8 cellular contexts compared by ENCODE assay signal in genomic region chr7:56063882-56064625, GRCh38. TPM values are rescaled to one million over a fixed set of nuclear protein-coding genes. Genes with fewer than 3 reads are reported as not detected.
A peak's percentile ranks its signal among the peaks of the same experiment; 100 is the strongest.
DNase-seq lines count a peak whose midpoint lies in the region; ATAC-seq and TF ChIP-seq lines count a peak whose summit lies in the region.

Gene SUMF2, plus strand, starts transcription at chr7:56064286. Its CDS starts 26 bp downstream, at chr7:56064312.

- no peaks in the 10 kb centered on the region for H3K9me3 ChIP-seq in HAP-1
- H3K9me3 ChIP-seq in MG63, result no peaks in the 10 kb centered on the region
- H3K9me3 ChIP-seq in SJCRH30 (replicated peaks), result no peaks in the 10 kb centered on the region
- H3K9me3 ChIP-seq in neuron (ENCODE audit: low read length), result no peaks in the 10 kb centered on the region
- no peaks in the 10 kb centered on the region for H3K9me3 ChIP-seq in subcutaneous abdominal adipose tissue (ENCODE audit: control insufficient read depth in 5 of 5, low read length in 5 of 5)

- no peaks in the 10 kb centered on the region for H3K27me3 ChIP-seq in HAP-1 (ENCODE audit: low read depth)
- H3K27me3 ChIP-seq in MG63, result no peaks in the 10 kb centered on the region
- no peaks in the 10 kb centered on the region for H3K27me3 ChIP-seq in SJCRH30
- H3K27me3 ChIP-seq in foreskin keratinocyte, result no peaks in the 10 kb centered on the region
- H3K27me3 ChIP-seq in neuron (ENCODE audit: insufficient read depth, low read length), result no peaks in the 10 kb centered on the region
- H3K27me3 ChIP-seq in subcutaneous abdominal adipose tissue (ENCODE audit: control insufficient read depth in 5 of 5, insufficient read depth in 4 of 5, low read length in 5 of 5), result no peaks in the 10 kb centered on the region

- H3K4me1 ChIP-seq in HAP-1, result peaks cover 8% of the 10 kb centered on the region
- H3K4me1 ChIP-seq in SJCRH30, result peaks cover 5% of the 10 kb centered on the region; the same call in 1 of the 2 replicates
- H3K4me1 ChIP-seq in foreskin keratinocyte, result peaks cover 19% of the 10 kb centered on the region
- peaks cover 8% of the 10 kb centered on the region for H3K4me1 ChIP-seq in neuron (ENCODE audit: insufficient read depth, low read length)
- peaks cover 0 to 14% (median 12%) of the 10 kb centered on the region in 5 donors for H3K4me1 ChIP-seq in subcutaneous abdominal adipose tissue (ENCODE audit: control insufficient read depth in 5 of 5, insufficient read depth in 5 of 5, low read length in 5 of 5)

- DNase-seq in GF-D8 (lab: John Stamatoyannopoulos, UW) (peak; percentile 79), HAP-1 (ENCODE audit: low spot score in 2 of 2) (peak; percentile 80 to 93), MG63 (peak; percentile 87), SJCRH30 (peak; percentile 91 to 96), foreskin keratinocyte (peak; percentile 65 to 79)
- peak; percentile 82 for DNase-seq in activated gamma-delta T cell treated with anti-CD3 and anti-CD28 coated beads, Interleukin-2, amount 50 U/mL, for 16 hours (ENCODE audit: low read depth)

- in situ Hi-C loops in HAP-1 (cut with MboI; ENCODE audit: low sequenced_read_pairs), result loop anchor here (5.0 kb wide), 1 partner anchor 42 kb away; no protein-coding TSS in a partner anchor

- peak within 1 kb of the TSS; percentile 62 for H2AFZ ChIP-seq in neuron (ENCODE audit: low read depth, low read length)

- H3K27ac ChIP-seq in SJCRH30 (peak within 1 kb of the TSS; percentile 82), foreskin keratinocyte (peak within 1 kb of the TSS; percentile 72), subcutaneous abdominal adipose tissue (ENCODE audit: low read depth, low read length) (peak within 1 kb of the TSS; percentile 92)

- H3K4me3 ChIP-seq in HAP-1 (peak within 1 kb of the TSS; percentile 77), MG63 (peak within 1 kb of the TSS; percentile 87), SJCRH30 (peak within 1 kb of the TSS; percentile 72), neuron (ENCODE audit: low read length) (peak within 1 kb of the TSS; percentile 55), subcutaneous abdominal adipose tissue (ENCODE audit: low read depth in 1 of 5, low read length in 5 of 5) (peak within 1 kb of the TSS; percentile 72 to 89 (median 84))

- peak within 1 kb of the TSS in 4 of 5 donors; percentile 72 to 87 (median 80) for H3K9ac ChIP-seq in subcutaneous abdominal adipose tissue (ENCODE audit: low read length in 5 of 5)

- peak; percentile 87 for ATAC-seq in foreskin keratinocyte

- TF ChIP-seq CTCF in foreskin keratinocyte (conservative IDR thresholded peaks at IDR 0.05), result peak; percentile 22

- H3K36me3 ChIP-seq in HAP-1 (replicated peaks), result peaks cover 51% of the 10 kb centered on the region
- peaks cover 64% of the 10 kb centered on the region for H3K36me3 ChIP-seq in MG63
- peaks cover 46% of the 10 kb centered on the region for H3K36me3 ChIP-seq in SJCRH30
- peaks cover 39% of the 10 kb centered on the region for H3K36me3 ChIP-seq in neuron (ENCODE audit: insufficient read depth, low read length)
- peaks cover 31 to 47% (median 33%) of the 10 kb centered on the region in 5 donors for H3K36me3 ChIP-seq in subcutaneous abdominal adipose tissue (ENCODE audit: control insufficient read depth in 5 of 5, insufficient read depth in 5 of 5, low read length in 5 of 5)

RNA-seq across cellular contexts. Expression of gene SUMF2, which starts in this region (rescaled TPM):
- total RNA-seq in MG63 (2014; rRNA removed; shearing (Covaris generic); ENCODE audit: low replicate concordance), result 99.8 and 154 TPM in 2 replicates
- total RNA-seq in SJCRH30 (2014; rRNA removed; shearing (Covaris generic)), result 73.9 and 78.9 TPM in 2 replicates
- total RNA-seq in foreskin keratinocyte, result 97.4 and 109 TPM in 2 replicates
- polyA plus RNA-seq in foreskin keratinocyte, result 91.6 and 105 TPM in 2 replicates

Comparison
In these comparisons a context has a peak if more than half of its experiments do, and no peak if none do; other contexts are left out.
1. Peak in every context shown above with its lines: DNase-seq, ATAC-seq, H3K4me3 ChIP-seq and H3K27ac ChIP-seq.